1 cellular context compared by ENCODE assay signal in genomic region chr12:116920939-116921338, GRCh38.
TF ChIP-seq lines count a peak whose summit lies in the region.

No MANE protein-coding gene starts in this region.

TF ChIP-seq in HEK293, 187 proteins besides CTCF, POLR2A, EP300 and RAD21 (continued from another document):
- TF ChIP-seq, protein P1, sequence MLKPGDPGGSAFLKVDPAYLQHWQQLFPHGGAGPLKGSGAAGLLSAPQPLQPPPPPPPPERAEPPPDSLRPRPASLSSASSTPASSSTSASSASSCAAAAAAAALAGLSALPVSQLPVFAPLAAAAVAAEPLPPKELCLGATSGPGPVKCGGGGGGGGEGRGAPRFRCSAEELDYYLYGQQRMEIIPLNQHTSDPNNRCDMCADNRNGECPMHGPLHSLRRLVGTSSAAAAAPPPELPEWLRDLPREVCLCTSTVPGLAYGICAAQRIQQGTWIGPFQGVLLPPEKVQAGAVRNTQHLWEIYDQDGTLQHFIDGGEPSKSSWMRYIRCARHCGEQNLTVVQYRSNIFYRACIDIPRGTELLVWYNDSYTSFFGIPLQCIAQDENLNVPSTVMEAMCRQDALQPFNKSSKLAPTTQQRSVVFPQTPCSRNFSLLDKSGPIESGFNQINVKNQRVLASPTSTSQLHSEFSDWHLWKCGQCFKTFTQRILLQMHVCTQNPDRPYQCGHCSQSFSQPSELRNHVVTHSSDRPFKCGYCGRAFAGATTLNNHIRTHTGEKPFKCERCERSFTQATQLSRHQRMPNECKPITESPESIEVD (tag by site-specific recombination; IDR thresholded peaks at IDR 0.05): peak; percentile 35; the same call in 1 of the 2 replicates
- TF ChIP-seq OSR2 (tag by site-specific recombination; IDR thresholded peaks at IDR 0.05) (peak; percentile 28; the same call in 1 of the 2 replicates), ZNF792 (tag by site-specific recombination; IDR thresholded peaks at IDR 0.05) (0 out of 2 replicates have a peak, but pooled peaks have one; percentile 27), ZNF214 (tag by site-specific recombination; IDR thresholded peaks at IDR 0.05; ENCODE audit: borderline replicate concordance) (no peak), KLF1 (tag by site-specific recombination; IDR thresholded peaks at IDR 0.05) (peak; percentile 73), ZNF664 (tag by site-specific recombination; IDR thresholded peaks at IDR 0.05) (peak; percentile 95), ZNF324 (tag by site-specific recombination; IDR thresholded peaks at IDR 0.05) (no peak), ZBTB1 (tag by site-specific recombination; IDR thresholded peaks at IDR 0.05) (no peak), FEZF1 (tag by site-specific recombination; IDR thresholded peaks at IDR 0.05) (peak; percentile 24; the same call in 1 of the 2 replicates)
- TF ChIP-seq, protein P2, sequence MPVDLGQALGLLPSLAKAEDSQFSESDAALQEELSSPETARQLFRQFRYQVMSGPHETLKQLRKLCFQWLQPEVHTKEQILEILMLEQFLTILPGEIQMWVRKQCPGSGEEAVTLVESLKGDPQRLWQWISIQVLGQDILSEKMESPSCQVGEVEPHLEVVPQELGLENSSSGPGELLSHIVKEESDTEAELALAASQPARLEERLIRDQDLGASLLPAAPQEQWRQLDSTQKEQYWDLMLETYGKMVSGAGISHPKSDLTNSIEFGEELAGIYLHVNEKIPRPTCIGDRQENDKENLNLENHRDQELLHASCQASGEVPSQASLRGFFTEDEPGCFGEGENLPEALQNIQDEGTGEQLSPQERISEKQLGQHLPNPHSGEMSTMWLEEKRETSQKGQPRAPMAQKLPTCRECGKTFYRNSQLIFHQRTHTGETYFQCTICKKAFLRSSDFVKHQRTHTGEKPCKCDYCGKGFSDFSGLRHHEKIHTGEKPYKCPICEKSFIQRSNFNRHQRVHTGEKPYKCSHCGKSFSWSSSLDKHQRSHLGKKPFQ (tag by site-specific recombination; IDR thresholded peaks at IDR 0.05): peak; percentile 87
TF ChIP-seq in HEK293: peak in this region for 13.
